21 cellular contexts compared by ENCODE assay signal in genomic region chr12:127560041-127560478, GRCh38.
DNase-seq lines count a peak whose midpoint lies in the region; ATAC-seq and TF ChIP-seq lines count a peak whose summit lies in the region.
"Had no signal": no experiment of that assay in that cellular context is flagged by ENCODE, and none has a peak within 500 bp of the region (broad histone marks: within the 10 kb centered on the region; RNA-seq: fewer than 3 reads in every experiment).

No MANE protein-coding gene starts in this region.

- peaks cover 24% of the 10 kb centered on the region for H3K4me1 ChIP-seq in SJCRH30
- peaks cover 0 to 5% (median 2%) of the 10 kb centered on the region in 4 donors for H3K4me1 ChIP-seq in esophagus muscularis mucosa
- H3K4me1 ChIP-seq: adrenal gland had no signal

- H3K36me3 ChIP-seq in SJCRH30 = no peaks in the 10 kb centered on the region; the same call in 1 of the 2 replicates
- H3K36me3 ChIP-seq in esophagus muscularis mucosa = no peaks in the 10 kb centered on the region
- H3K36me3 ChIP-seq: adrenal gland, heart left ventricle, lower lobe of right lung, upper lobe of left lung had no signal

- H3K27me3 ChIP-seq in SJCRH30 = no peaks in the 10 kb centered on the region
- peaks cover 0 to under 1% (median 0%) of the 10 kb centered on the region in 4 donors for H3K27me3 ChIP-seq in esophagus muscularis mucosa
- peaks cover 0 to 11% (median 0%) of the 10 kb centered on the region in 45 donors for H3K27me3 ChIP-seq in dorsolateral prefrontal cortex
- H3K27me3 ChIP-seq: adrenal gland, upper lobe of left lung had no signal

- no peak for TF ChIP-seq CTCF in esophagus muscularis mucosa (IDR thresholded peaks at IDR 0.05)
- TF ChIP-seq CTCF in dorsolateral prefrontal cortex (IDR thresholded peaks at IDR 0.05 in 54 of 56, conservative IDR thresholded peaks at IDR 0.05 in 2 of 56; ENCODE audit: low read depth in 1 of 56, partially characterized antibody in 56 of 56) = peak in 1 of 56 donors; percentile 2

- no peak for TF ChIP-seq POLR2A in esophagus muscularis mucosa (IDR thresholded peaks at IDR 0.05; ENCODE audit: low read depth)

- no peak for TF ChIP-seq EP300 in esophagus muscularis mucosa (IDR thresholded peaks at IDR 0.05)

- intact Hi-C loops in esophagus muscularis mucosa (cut with DNase I) (no loop called here), dorsolateral prefrontal cortex (cut with DNase I) (no loop called here)

- H3K4me3 ChIP-seq in SJCRH30 (no peak overlapping the region), esophagus muscularis mucosa (no peak overlapping the region), dorsolateral prefrontal cortex (no peak overlapping the region)
- H3K4me3 ChIP-seq: adrenal gland, GM23338, heart left ventricle, K562, lower lobe of right lung, upper lobe of left lung had no signal

- peak; percentile 43 for DNase-seq in NCI-H748 (lab: John Stamatoyannopoulos, UW; ENCODE audit: unreplicated experiment)
- DNase-seq in NCI-H748 treated with DMSO at 0.1 percent for 48 hours (lab: John Stamatoyannopoulos, UW) = no peak
- DNase-seq in DMS53 (lab: John Stamatoyannopoulos, UW) = peak; percentile 94
- DNase-seq in SJCRH30 = no peak
- peak; percentile 79 for DNase-seq in esophagus muscularis mucosa (ENCODE audit: extremely low spot score)
- no peak for DNase-seq in activated effector memory CD4-positive, alpha-beta T cell treated with Interleukin-2 at 50 U/mL for 16 hours
- DNase-seq in dorsolateral prefrontal cortex = no peak
- DNase-seq: 8988T; C1 segment of cervical spinal cord; effector CD8-positive, alpha-beta T cell; lower lobe of right lung; naive B cell; NCI-H1048 had no signal

- 88% methylated on average over 4 of the region's 4 CpGs for WGBS in esophagus muscularis mucosa

- peak overlapping the region; percentile 93 for H3K27ac ChIP-seq in SJCRH30
- no peak overlapping the region for H3K27ac ChIP-seq in esophagus muscularis mucosa (replicated peaks in 1 of 4)
- H3K27ac ChIP-seq in dorsolateral prefrontal cortex = no peak overlapping the region
- H3K27ac ChIP-seq: adrenal gland, lower lobe of right lung, upper lobe of left lung had no signal

- H3K9me3 ChIP-seq in SJCRH30 (replicated peaks) = peaks cover 3% of the 10 kb centered on the region
- H3K9me3 ChIP-seq in esophagus muscularis mucosa = no peaks in the 10 kb centered on the region
- H3K9me3 ChIP-seq: adrenal gland, heart left ventricle, lower lobe of right lung, upper lobe of left lung had no signal

- no peak for ATAC-seq in HG03196 (IDR thresholded peaks at IDR 0.05; ENCODE audit: unreplicated experiment)
- ATAC-seq: GM23338; Panc1; stimulated activated memory B cell treated with anti-CD40 and anti-IgM and Interleukin-4, amounts not matched to agents 10 μg/mL and 1 μg/mL and 100 μg/mL, for 72 hours had no signal

Comparison
In these comparisons a context has a peak if more than half of its experiments do, and no peak if none do; other contexts are left out.
1. DNase-seq: peak in NCI-H748 (single experiment), DMS53 (single experiment) and esophagus muscularis mucosa (single experiment); none in NCI-H748 treated with DMSO at 0.1 percent for 48 hours (single experiment), SJCRH30 (0 of 2), activated effector memory CD4-positive, alpha-beta T cell treated with Interleukin-2 at 50 U/mL for 16 hours (single experiment) and dorsolateral prefrontal cortex (0 of 10).